8 cellular contexts compared by ENCODE assay signal in genomic region chr18:77129150-77129551, GRCh38. TPM values are rescaled to one million over a fixed set of nuclear protein-coding genes. Genes with fewer than 3 reads are reported as not detected.
DNase-seq lines count a peak whose midpoint lies in the region; ATAC-seq and TF ChIP-seq lines count a peak whose summit lies in the region.

No MANE protein-coding gene starts in this region.

- DNase-seq in activated naive CD4-positive, alpha-beta T cell treated with anti-CD3 and anti-CD28 coated beads for 36 hours: no peak
- no peak for DNase-seq in activated naive CD4-positive, alpha-beta T cell treated with anti-CD3 and anti-CD28 coated beads, Interleukin-2, amount 50 U/mL, for 16 hours
- DNase-seq in activated B cell treated with CpG ODN at 0.5 μM for 24 hours (no peak), immature natural killer cell (no peak), tibial artery (peak in 1 of 2 donors; percentile 68), SJCRH30 (no peak), amygdala (lab: John Stamatoyannopoulos, UW) (no peak)

- H3K4me1 ChIP-seq in tibial artery: peaks cover 0 to 57% (median 23%) of the 10 kb centered on the region in 4 donors
- no peaks in the 10 kb centered on the region for H3K4me1 ChIP-seq in SJCRH30

- H3K4me3 ChIP-seq in tibial artery: no peak overlapping the region
- no peak overlapping the region for H3K4me3 ChIP-seq in SJCRH30

- H3K36me3 ChIP-seq in tibial artery (no peaks in the 10 kb centered on the region), SJCRH30 (no peaks in the 10 kb centered on the region)

- peaks cover 18% of the 10 kb centered on the region for H3K36me3 Mint-ChIP-seq in activated naive CD4-positive, alpha-beta T cell treated with anti-CD3 and anti-CD28 coated beads for 36 hours (ENCODE audit: low read depth)
- H3K36me3 Mint-ChIP-seq in activated B cell treated with CpG ODN at 0.5 μM for 24 hours (ENCODE audit: low read depth) (peaks cover 36% of the 10 kb centered on the region), immature natural killer cell (peaks cover 10 to 18% (median 14%) of the 10 kb centered on the region in 3 donors)

- H3K27me3 Mint-ChIP-seq in activated naive CD4-positive, alpha-beta T cell treated with anti-CD3 and anti-CD28 coated beads for 36 hours (ENCODE audit: low read depth): no peaks in the 10 kb centered on the region
- H3K27me3 Mint-ChIP-seq in activated B cell treated with CpG ODN at 0.5 μM for 24 hours: no peaks in the 10 kb centered on the region
- peaks cover 14 to 42% (median 27%) of the 10 kb centered on the region in 3 donors for H3K27me3 Mint-ChIP-seq in immature natural killer cell (ENCODE audit: low read depth in 3 of 3)

- H3K9me3 ChIP-seq in tibial artery (no peaks in the 10 kb centered on the region), SJCRH30 (replicated peaks) (no peaks in the 10 kb centered on the region)

- no peaks in the 10 kb centered on the region for H3K9me3 Mint-ChIP-seq in activated naive CD4-positive, alpha-beta T cell treated with anti-CD3 and anti-CD28 coated beads for 36 hours
- H3K9me3 Mint-ChIP-seq in activated B cell treated with CpG ODN at 0.5 μM for 24 hours (no peaks in the 10 kb centered on the region), immature natural killer cell (no peaks in the 10 kb centered on the region)

- H3K27ac Mint-ChIP-seq in activated naive CD4-positive, alpha-beta T cell treated with anti-CD3 and anti-CD28 coated beads for 36 hours: peak overlapping the region; percentile 25
- H3K27ac Mint-ChIP-seq in activated B cell treated with CpG ODN at 0.5 μM for 24 hours (peak overlapping the region; percentile 87), immature natural killer cell (peak overlapping the region; percentile 94 to 100 (median 97))

- H3K27ac ChIP-seq in tibial artery (peak overlapping the region; percentile 47 to 57), SJCRH30 (no peak overlapping the region)

- TF ChIP-seq CTCF in activated B cell treated with CpG ODN at 0.5 μM for 24 hours (IDR thresholded peaks at IDR 0.05): no peak
- TF ChIP-seq CTCF in tibial artery (IDR thresholded peaks at IDR 0.05): no peak

- intact Hi-C loops in activated naive CD4-positive, alpha-beta T cell treated with anti-CD3 and anti-CD28 coated beads for 36 hours (cut with micrococcal nuclease): no loop called here
- intact Hi-C loops in activated B cell treated with CpG ODN at 0.5 μM for 24 hours (cut with micrococcal nuclease): no loop called here
- intact Hi-C loops in tibial artery (cut with DNase I; ENCODE audit: low total_unique reads): no loop called here

- CTCF ChIA-PET in activated naive CD4-positive, alpha-beta T cell treated with anti-CD3 and anti-CD28 coated beads for 36 hours (lab: Charles Lee): interaction anchor here (0.9 to 2.5 kb wide), 4 partner anchors 18 to 129 kb away, joined by 3 to 6 read pairs (median 4); no protein-coding TSS in a partner anchor
- CTCF ChIA-PET in activated B cell treated with CpG ODN at 0.5 μM for 24 hours (lab: Charles Lee): interaction anchor here (0.5 to 0.7 kb wide), 2 partner anchors 19 to 207 kb away, joined by 4 to 5 read pairs; no protein-coding TSS in a partner anchor

- no peak for ATAC-seq in activated B cell treated with CpG ODN at 0.5 μM for 24 hours (ENCODE audit: low read depth)
- no peak for ATAC-seq in GM21619 (IDR thresholded peaks at IDR 0.05; ENCODE audit: unreplicated experiment)

- H3K27me3 ChIP-seq in tibial artery: no peaks in the 10 kb centered on the region
- no peaks in the 10 kb centered on the region for H3K27me3 ChIP-seq in SJCRH30

- peaks cover 76% of the 10 kb centered on the region for H3K4me1 Mint-ChIP-seq in activated naive CD4-positive, alpha-beta T cell treated with anti-CD3 and anti-CD28 coated beads for 36 hours (ENCODE audit: low read depth)
- H3K4me1 Mint-ChIP-seq in activated B cell treated with CpG ODN at 0.5 μM for 24 hours (peaks cover 83% of the 10 kb centered on the region), immature natural killer cell (peaks cover 80% of the 10 kb centered on the region in 2 donors)

- POLR2A ChIA-PET in activated B cell treated with CpG ODN at 0.5 μM for 24 hours (lab: Charles Lee): interaction anchor here (0.8 to 7.1 kb wide), 5 partner anchors 18 to 77 kb away, joined by 3 to 131 read pairs (median 41); no protein-coding TSS in a partner anchor

- no peak overlapping the region for H3K4me3 Mint-ChIP-seq in activated naive CD4-positive, alpha-beta T cell treated with anti-CD3 and anti-CD28 coated beads for 36 hours
- H3K4me3 Mint-ChIP-seq in activated B cell treated with CpG ODN at 0.5 μM for 24 hours: peak overlapping the region; percentile 44
- peak overlapping the region; percentile 92 to 100 (median 99) for H3K4me3 Mint-ChIP-seq in immature natural killer cell

RNA-seq across cellular contexts. Expression of gene MBP, which starts 3.4 kb away (rescaled TPM):
- 10 to 100 TPM; 35.9 to 36.6 TPM for total RNA-seq in activated naive CD4-positive, alpha-beta T cell treated with anti-CD3 and anti-CD28 coated beads for 36 hours
- 88.0 and 92.7 TPM in 2 replicates for total RNA-seq in activated B cell treated with CpG ODN at 0.5 μM for 24 hours
- polyA plus RNA-seq in immature natural killer cell: 100 to 1,000 TPM; 187 to 403 (median 297) TPM
- 0.20 TPM in 1 of 2 replicates, not detected in the other for total RNA-seq in SJCRH30 (2014; rRNA removed; shearing (Covaris generic))

Comparison
In these comparisons a context has a peak if more than half of its experiments do, and no peak if none do; other contexts are left out.
1. H3K27ac Mint-ChIP-seq: peak in every context shown above with its lines; median percentile 97 in immature natural killer cell; 87 in activated B cell treated with CpG ODN at 0.5 μM for 24 hours; 25 in activated naive CD4-positive, alpha-beta T cell treated with anti-CD3 and anti-CD28 coated beads for 36 hours.
2. RNA of gene MBP, which starts 3.4 kb away (total RNA-seq): 88.0 to 92.7 TPM in activated B cell treated with CpG ODN at 0.5 μM for 24 hours and 35.9 to 36.6 TPM in activated naive CD4-positive, alpha-beta T cell treated with anti-CD3 and anti-CD28 coated beads for 36 hours; 0.20 TPM in SJCRH30; every median in the first group is over 10 times any median in the second.